ENCODE assay signal across 12 cellular contexts in the genomic region with DNA sequence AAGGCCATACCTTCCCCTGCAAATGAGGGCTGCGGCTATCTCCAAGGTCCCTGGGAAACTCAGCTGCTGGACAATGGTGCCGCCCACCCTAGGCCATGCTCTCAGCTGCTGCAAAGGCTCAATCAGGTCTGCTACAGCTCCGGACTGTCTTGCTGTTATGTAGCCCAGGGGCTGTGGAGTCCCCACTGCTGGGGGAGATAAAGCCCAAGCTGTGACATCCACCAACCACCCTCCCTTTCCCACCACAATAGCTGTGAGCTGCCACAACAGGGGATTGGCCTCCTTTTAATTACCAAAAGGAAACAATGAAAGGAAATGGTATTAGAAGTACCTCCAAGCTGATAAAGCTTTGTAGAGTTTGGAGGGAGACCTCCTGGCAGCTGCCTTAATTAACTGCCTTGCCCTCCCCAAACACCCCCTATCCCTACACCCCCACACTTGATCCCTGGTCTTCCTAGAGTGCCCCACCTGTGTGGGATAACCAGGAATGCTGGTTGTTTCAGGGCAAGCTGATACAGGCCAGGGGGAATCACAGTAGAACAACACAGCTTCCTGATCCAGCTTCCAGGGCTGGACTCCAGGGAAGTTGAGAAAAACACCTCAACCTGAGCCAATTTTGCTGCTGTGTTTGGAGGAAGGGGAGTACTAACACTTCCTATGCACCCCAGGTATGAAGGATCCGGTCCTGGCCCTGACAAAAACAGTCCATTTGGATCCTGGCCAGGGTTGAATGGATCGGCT. TPM values are rescaled to one million over a fixed set of nuclear protein-coding genes. Genes with fewer than 3 reads are reported as not detected.
DNase-seq lines count a peak whose midpoint lies in the region; ATAC-seq and TF ChIP-seq lines count a peak whose summit lies in the region.
"Had no signal": no experiment of that assay in that cellular context is flagged by ENCODE, and none has a peak within 500 bp of the region (broad histone marks: within the 10 kb centered on the region; RNA-seq: fewer than 3 reads in every experiment).

A gene (minus strand): TSS at position 260 of the 741 bp plus-strand sequence. CDS start 1,474 bp downstream, outside the sequence.

- H3K36me3 ChIP-seq in SJCRH30 = no peaks in the 10 kb centered on the region
- H3K36me3 ChIP-seq in mucosa of descending colon (ENCODE audit: low read depth) = no peaks in the 10 kb centered on the region
- H3K36me3 ChIP-seq in suprapubic skin = no peaks in the 10 kb centered on the region

- H3K27me3 Mint-ChIP-seq in stimulated activated memory B cell treated with anti-CD40 and anti-IgM and Interleukin-4, amounts not matched to agents 10 μg/mL and 1 μg/mL and 100 μg/mL, for 72 hours = peaks cover 33% of the 10 kb centered on the region
- H3K27me3 Mint-ChIP-seq in activated CD8-positive, alpha-beta T cell treated with anti-CD3 and anti-CD28 coated beads for 36 hours = no peaks in the 10 kb centered on the region
- H3K27me3 Mint-ChIP-seq: activated CD4-positive, alpha-beta memory T cell treated with anti-CD3 and anti-CD28 coated beads, Interleukin-2, amount 10 ng/mL, durations not matched to agents 7 days and 5 days; CD4-positive, alpha-beta T cell had no signal

- TF ChIP-seq POLR2A in suprapubic skin (IDR thresholded peaks at IDR 0.05) = no peak

- H3K4me1 Mint-ChIP-seq in stimulated activated memory B cell treated with anti-CD40 and anti-IgM and Interleukin-4, amounts not matched to agents 10 μg/mL and 1 μg/mL and 100 μg/mL, for 72 hours = no peaks in the 10 kb centered on the region
- H3K4me1 Mint-ChIP-seq in activated CD8-positive, alpha-beta T cell treated with anti-CD3 and anti-CD28 coated beads for 36 hours (ENCODE audit: low read depth) = no peaks in the 10 kb centered on the region
- H3K4me1 Mint-ChIP-seq: activated CD4-positive, alpha-beta memory T cell treated with anti-CD3 and anti-CD28 coated beads, Interleukin-2, amount 10 ng/mL, durations not matched to agents 7 days and 5 days had no signal

- H3K27ac Mint-ChIP-seq in stimulated activated memory B cell treated with anti-CD40 and anti-IgM and Interleukin-4, amounts not matched to agents 10 μg/mL and 1 μg/mL and 100 μg/mL, for 72 hours = no peak within 1 kb of the TSS
- H3K27ac Mint-ChIP-seq in activated CD8-positive, alpha-beta T cell treated with anti-CD3 and anti-CD28 coated beads for 36 hours = no peak within 1 kb of the TSS
- H3K27ac Mint-ChIP-seq: activated CD4-positive, alpha-beta memory T cell treated with anti-CD3 and anti-CD28 coated beads, Interleukin-2, amount 10 ng/mL, durations not matched to agents 7 days and 5 days; CD4-positive, alpha-beta T cell had no signal

- H3K4me1 ChIP-seq in SJCRH30 (no peaks in the 10 kb centered on the region), mucosa of descending colon (ENCODE audit: low read depth) (no peaks in the 10 kb centered on the region), suprapubic skin (peaks cover 18% of the 10 kb centered on the region)

- H3K4me3 Mint-ChIP-seq in stimulated activated memory B cell treated with anti-CD40 and anti-IgM and Interleukin-4, amounts not matched to agents 10 μg/mL and 1 μg/mL and 100 μg/mL, for 72 hours = no peak within 1 kb of the TSS
- no peak within 1 kb of the TSS for H3K4me3 Mint-ChIP-seq in activated CD8-positive, alpha-beta T cell treated with anti-CD3 and anti-CD28 coated beads for 36 hours
- H3K4me3 Mint-ChIP-seq: activated CD4-positive, alpha-beta memory T cell treated with anti-CD3 and anti-CD28 coated beads, Interleukin-2, amount 10 ng/mL, durations not matched to agents 7 days and 5 days; CD4-positive, alpha-beta T cell had no signal

- DNase-seq in SJCRH30 = peak; percentile 27 to 50
- DNase-seq in epithelial cell of esophagus (ENCODE audit: low read depth) = peak; percentile 46
- DNase-seq in mucosa of descending colon = no peak
- DNase-seq in suprapubic skin (ENCODE audit: low spot score in 2 of 2) = peak in 1 of 2 donors; percentile 42
- DNase-seq in T-helper 9 cell = no peak
- no peak for DNase-seq in Ammon's horn (ENCODE audit: low spot score)
- DNase-seq in activated CD8-positive, alpha-beta T cell treated with anti-CD3 and anti-CD28 coated beads for 36 hours = no peak
- DNase-seq: activated CD4-positive, alpha-beta memory T cell treated with anti-CD3 and anti-CD28 coated beads, Interleukin-2, amount 10 ng/mL, durations not matched to agents 7 days and 5 days; CD4-positive, alpha-beta T cell; NCI-H226 had no signal

- POLR2A ChIA-PET in activated CD8-positive, alpha-beta T cell treated with anti-CD3 and anti-CD28 coated beads for 36 hours (lab: Charles Lee) = interaction anchor here (0.7 kb wide), 1 partner anchor 10 kb away, joined by 3 read pairs; no protein-coding TSS in a partner anchor

- WGBS in suprapubic skin = 30% methylated on average over 2 of the region's 5 CpGs

- H3K4me3 ChIP-seq in SJCRH30 (no peak within 1 kb of the TSS), epithelial cell of esophagus (ENCODE audit: low read length) (no peak within 1 kb of the TSS), mucosa of descending colon (no peak within 1 kb of the TSS), suprapubic skin (peak within 1 kb of the TSS; percentile 36)
- H3K4me3 ChIP-seq: K562 had no signal

- intact Hi-C loops in mucosa of descending colon (cut with DNase I, micrococcal nuclease) = no loop called here
- intact Hi-C loops in activated CD8-positive, alpha-beta T cell treated with anti-CD3 and anti-CD28 coated beads for 36 hours (cut with micrococcal nuclease) = no loop called here

- no peaks in the 10 kb centered on the region for H3K9me3 ChIP-seq in SJCRH30 (replicated peaks)
- no peaks in the 10 kb centered on the region for H3K9me3 ChIP-seq in mucosa of descending colon
- no peaks in the 10 kb centered on the region for H3K9me3 ChIP-seq in suprapubic skin

- no peaks in the 10 kb centered on the region for H3K9me3 Mint-ChIP-seq in stimulated activated memory B cell treated with anti-CD40 and anti-IgM and Interleukin-4, amounts not matched to agents 10 μg/mL and 1 μg/mL and 100 μg/mL, for 72 hours
- H3K9me3 Mint-ChIP-seq in activated CD8-positive, alpha-beta T cell treated with anti-CD3 and anti-CD28 coated beads for 36 hours = no peaks in the 10 kb centered on the region
- H3K9me3 Mint-ChIP-seq: activated CD4-positive, alpha-beta memory T cell treated with anti-CD3 and anti-CD28 coated beads, Interleukin-2, amount 10 ng/mL, durations not matched to agents 7 days and 5 days; CD4-positive, alpha-beta T cell had no signal

- no peak for ATAC-seq in mucosa of descending colon
- ATAC-seq in stimulated activated memory B cell treated with anti-CD40 and anti-IgM and Interleukin-4, amounts not matched to agents 10 μg/mL and 1 μg/mL and 100 μg/mL, for 72 hours = no peak
- no peak for ATAC-seq in activated CD8-positive, alpha-beta T cell treated with anti-CD3 and anti-CD28 coated beads for 36 hours
- ATAC-seq: K562 had no signal

- TF ChIP-seq CTCF in epithelial cell of esophagus (IDR thresholded peaks at IDR 0.05; ENCODE audit: insufficient read depth, low read depth, low read length, missing control alignments) = no peak
- TF ChIP-seq CTCF in mucosa of descending colon (IDR thresholded peaks at IDR 0.05) = no peak
- TF ChIP-seq CTCF in suprapubic skin (IDR thresholded peaks at IDR 0.05) = no peak
- TF ChIP-seq CTCF in activated CD8-positive, alpha-beta T cell treated with anti-CD3 and anti-CD28 coated beads for 36 hours (IDR thresholded peaks at IDR 0.05) = no peak

- H3K27ac ChIP-seq in SJCRH30 (no peak within 1 kb of the TSS), suprapubic skin (peak within 1 kb of the TSS; percentile 29)

- CTCF ChIA-PET in activated CD8-positive, alpha-beta T cell treated with anti-CD3 and anti-CD28 coated beads for 36 hours (lab: Charles Lee) = interaction anchor here (0.9 kb wide), 1 partner anchor 87 kb away, joined by 3 read pairs; no protein-coding TSS in a partner anchor

- H3K36me3 Mint-ChIP-seq in stimulated activated memory B cell treated with anti-CD40 and anti-IgM and Interleukin-4, amounts not matched to agents 10 μg/mL and 1 μg/mL and 100 μg/mL, for 72 hours = no peaks in the 10 kb centered on the region
- H3K36me3 Mint-ChIP-seq in activated CD8-positive, alpha-beta T cell treated with anti-CD3 and anti-CD28 coated beads for 36 hours (ENCODE audit: low read depth) = no peaks in the 10 kb centered on the region

- peaks cover 5% of the 10 kb centered on the region; the same call in 1 of the 2 replicates for H3K27me3 ChIP-seq in SJCRH30
- H3K27me3 ChIP-seq in suprapubic skin = no peaks in the 10 kb centered on the region

- no peak for TF ChIP-seq EP300 in suprapubic skin (IDR thresholded peaks at IDR 0.05)

RNA-seq across cellular contexts. Expression of the gene that starts here (rescaled TPM):
- total RNA-seq in SJCRH30 (2014; rRNA removed; shearing (Covaris generic)) = 0.35 and 0.73 TPM in 2 replicates
- total RNA-seq in mucosa of descending colon (10 to 100 TPM; 34.3 to 82.5 (median 72.9) TPM), suprapubic skin (10 to 100 TPM; 35.5 to 91.7 (median 61.7) TPM)
- total RNA-seq in activated CD8-positive, alpha-beta T cell treated with anti-CD3 and anti-CD28 coated beads for 36 hours = under 1 TPM; 0.11 to 0.13 TPM
- total RNA-seq: activated CD4-positive, alpha-beta memory T cell treated with anti-CD3 and anti-CD28 coated beads, Interleukin-2, amount 10 ng/mL, durations not matched to agents 7 days and 5 days had no signal

Comparison
In these comparisons a context has a peak if more than half of its experiments do, and no peak if none do; other contexts are left out.
1. RNA of the gene that starts here (total RNA-seq): 35.5 to 91.7 TPM in suprapubic skin and 34.3 to 82.5 TPM in mucosa of descending colon; 0.35 to 0.73 TPM in SJCRH30 and 0.11 to 0.13 TPM in activated CD8-positive, alpha-beta T cell treated with anti-CD3 and anti-CD28 coated beads for 36 hours; every median in the first group is over 10 times any median in the second.
2. Peak in DNase-seq in SJCRH30; RNA of the gene not detected or under 1 TPM.